ENCODE assay signal across 1 cellular context in genomic region chr9:98007251-98007928, GRCh38.
TF ChIP-seq lines count a peak whose summit lies in the region.

No MANE protein-coding gene starts in this region.

TF ChIP-seq in GM12878, 131 proteins besides CTCF, POLR2A, EP300 and RAD21:
- TF ChIP-seq BCL11A (IDR thresholded peaks at IDR 0.05; ENCODE audit: low read depth, low read length) = no peak
- TF ChIP-seq BCL3 (IDR thresholded peaks at IDR 0.05; ENCODE audit: borderline replicate concordance, insufficient read depth, low read depth, low read length, poor library complexity, severe bottlenecking) = peak; percentile 43
TF ChIP-seq in GM12878: peak in this region for 1.
